In the genomic region with DNA sequence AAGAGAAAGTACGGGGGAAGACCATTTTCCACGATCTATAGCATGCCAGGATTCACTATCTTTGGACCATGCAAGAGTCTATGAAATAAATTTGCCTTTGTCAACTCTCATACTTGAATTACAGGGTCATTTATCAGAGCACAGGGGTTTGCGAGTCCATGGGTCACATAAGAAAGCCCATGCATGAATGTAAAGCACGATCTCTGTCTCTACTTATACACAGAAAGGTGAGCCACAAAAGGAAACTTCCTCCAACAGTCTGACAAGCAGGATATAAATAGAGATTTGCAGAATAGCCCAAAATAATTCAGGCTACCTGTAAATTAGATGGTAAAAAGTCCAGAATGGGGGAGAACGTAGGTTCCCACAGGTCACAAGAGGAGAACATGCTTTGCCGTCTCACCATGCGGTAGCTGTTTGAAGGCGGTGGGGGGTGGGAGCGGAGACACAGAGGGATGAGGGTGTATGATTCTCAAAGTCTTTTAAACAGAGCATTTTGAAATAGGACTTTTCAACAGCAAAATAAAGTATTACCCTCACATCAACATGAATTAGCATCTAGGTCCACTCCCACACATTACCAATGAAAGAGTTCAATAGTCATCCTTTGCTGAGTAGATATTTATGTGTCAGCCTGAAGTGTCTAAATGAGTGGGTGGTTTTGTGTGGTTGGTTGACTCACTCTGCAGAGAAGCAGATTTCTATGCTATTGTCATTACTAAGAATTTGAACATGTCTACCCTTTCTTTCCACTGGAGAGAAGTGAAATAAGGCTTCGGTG, we compare ENCODE assay signal across 1 cellular context.
TF ChIP-seq lines count a peak whose summit lies in the region.

No MANE protein-coding gene starts in this region.

TF ChIP-seq in GM12878, 131 proteins besides CTCF, POLR2A, EP300 and RAD21 (continued from another document):
- TF ChIP-seq E2F8 (IDR thresholded peaks at IDR 0.05; ENCODE audit: low read depth, partially characterized antibody) = no peak
- TF ChIP-seq TAF1 (IDR thresholded peaks at IDR 0.05; ENCODE audit: borderline replicate concordance, low read depth, low read length) = no peak
- TF ChIP-seq GABPA (IDR thresholded peaks at IDR 0.05; ENCODE audit: low read depth) = no peak
- TF ChIP-seq FOXK2 (IDR thresholded peaks at IDR 0.05) = no peak
- TF ChIP-seq SP1 (IDR thresholded peaks at IDR 0.05; ENCODE audit: low read depth, low read length) = no peak
- TF ChIP-seq FOXM1 (IDR thresholded peaks at IDR 0.05; ENCODE audit: low read depth, low read length) = no peak; the same call in 1 of the 2 replicates
- TF ChIP-seq CHD1 (IDR thresholded peaks at IDR 0.05; ENCODE audit: low read depth, low read length) = no peak
- TF ChIP-seq CBFB (IDR thresholded peaks at IDR 0.05; ENCODE audit: low read depth) = 0 out of 2 replicates have a peak, but pooled peaks have one; percentile 10
- peak; percentile 32; the same call in 1 of the 2 replicates for TF ChIP-seq TBL1XR1 (IDR thresholded peaks at IDR 0.05; ENCODE audit: low read depth, low read length)
- TF ChIP-seq STAT1 (conservative IDR thresholded peaks at IDR 0.05) = no peak
- no peak for TF ChIP-seq MXI1 (IDR thresholded peaks at IDR 0.05; ENCODE audit: low read depth, low read length)
- TF ChIP-seq, protein P1, sequence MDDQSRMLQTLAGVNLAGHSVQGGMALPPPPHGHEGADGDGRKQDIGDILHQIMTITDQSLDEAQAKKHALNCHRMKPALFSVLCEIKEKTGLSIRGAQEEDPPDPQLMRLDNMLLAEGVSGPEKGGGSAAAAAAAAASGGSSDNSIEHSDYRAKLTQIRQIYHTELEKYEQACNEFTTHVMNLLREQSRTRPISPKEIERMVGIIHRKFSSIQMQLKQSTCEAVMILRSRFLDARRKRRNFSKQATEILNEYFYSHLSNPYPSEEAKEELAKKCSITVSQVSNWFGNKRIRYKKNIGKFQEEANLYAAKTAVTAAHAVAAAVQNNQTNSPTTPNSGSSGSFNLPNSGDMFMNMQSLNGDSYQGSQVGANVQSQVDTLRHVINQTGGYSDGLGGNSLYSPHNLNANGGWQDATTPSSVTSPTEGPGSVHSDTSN (IDR thresholded peaks at IDR 0.05; ENCODE audit: insufficient replicate concordance, low read depth, low read length) = no peak
- TF ChIP-seq EGR1 (IDR thresholded peaks at IDR 0.05; ENCODE audit: borderline replicate concordance in 1 of 2, low read depth in 2 of 2, low read length in 2 of 2) = peak in 1 of 2 experiments; percentile 78; a peak in 2 of 3 replicates
- TF ChIP-seq BRCA1 (IDR thresholded peaks at IDR 0.05; ENCODE audit: low read depth, low read length) = no peak
- no peak for TF ChIP-seq TCF7 (IDR thresholded peaks at IDR 0.05; ENCODE audit: borderline replicate concordance)
- TF ChIP-seq CEBPB (IDR thresholded peaks at IDR 0.05; ENCODE audit: borderline replicate concordance in 1 of 2, low read depth in 2 of 2, low read length in 2 of 2) = peak in 1 of 2 experiments; percentile 40; a peak in 1 of 4 replicates
- peak; percentile 81 for TF ChIP-seq MEF2A (IDR thresholded peaks at IDR 0.05; ENCODE audit: insufficient read depth, low read depth, low read length)
- 0 out of 2 replicates have a peak, but pooled peaks have one; percentile 15 for TF ChIP-seq YY1 (IDR thresholded peaks at IDR 0.05; ENCODE audit: low read depth, low read length)
- TF ChIP-seq ZNF207 (IDR thresholded peaks at IDR 0.05; ENCODE audit: borderline replicate concordance) = no peak
- no peak for TF ChIP-seq ETV6 (conservative IDR thresholded peaks at IDR 0.05 in 1 of 2, IDR thresholded peaks at IDR 0.05 in 1 of 2; ENCODE audit: borderline replicate concordance in 1 of 2, low read depth in 1 of 2)
- TF ChIP-seq ZNF24 (IDR thresholded peaks at IDR 0.05) = no peak
- no peak; the same call in 1 of the 2 replicates for TF ChIP-seq EED (IDR thresholded peaks at IDR 0.05; ENCODE audit: low read depth)
- no peak for TF ChIP-seq ZSCAN29 (IDR thresholded peaks at IDR 0.05)
- no peak for TF ChIP-seq IRF3 (IDR thresholded peaks at IDR 0.05)
- TF ChIP-seq RELA (IDR thresholded peaks at IDR 0.05; ENCODE audit: borderline replicate concordance, partially characterized antibody) = no peak
- TF ChIP-seq SIX5 (IDR thresholded peaks at IDR 0.05; ENCODE audit: low read depth, low read length, severe bottlenecking) = no peak
- TF ChIP-seq TCF3 (IDR thresholded peaks at IDR 0.05; ENCODE audit: borderline replicate concordance, insufficient read depth, low read depth, low read length) = no peak
- peak; percentile 72; the same call in 1 of the 2 replicates for TF ChIP-seq BCL11A (IDR thresholded peaks at IDR 0.05; ENCODE audit: low read depth, low read length)
- TF ChIP-seq, protein P2, sequence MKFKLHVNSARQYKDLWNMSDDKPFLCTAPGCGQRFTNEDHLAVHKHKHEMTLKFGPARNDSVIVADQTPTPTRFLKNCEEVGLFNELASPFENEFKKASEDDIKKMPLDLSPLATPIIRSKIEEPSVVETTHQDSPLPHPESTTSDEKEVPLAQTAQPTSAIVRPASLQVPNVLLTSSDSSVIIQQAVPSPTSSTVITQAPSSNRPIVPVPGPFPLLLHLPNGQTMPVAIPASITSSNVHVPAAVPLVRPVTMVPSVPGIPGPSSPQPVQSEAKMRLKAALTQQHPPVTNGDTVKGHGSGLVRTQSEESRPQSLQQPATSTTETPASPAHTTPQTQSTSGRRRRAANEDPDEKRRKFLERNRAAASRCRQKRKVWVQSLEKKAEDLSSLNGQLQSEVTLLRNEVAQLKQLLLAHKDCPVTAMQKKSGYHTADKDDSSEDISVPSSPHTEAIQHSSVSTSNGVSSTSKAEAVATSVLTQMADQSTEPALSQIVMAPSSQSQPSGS (IDR thresholded peaks at IDR 0.05; ENCODE audit: low read length) = peak; percentile 89
- no peak for TF ChIP-seq SMAD1 (IDR thresholded peaks at IDR 0.05; ENCODE audit: low read depth, partially characterized antibody)
- no peak for TF ChIP-seq ELK1 (IDR thresholded peaks at IDR 0.05; ENCODE audit: low read depth, low read length)
- TF ChIP-seq IKZF2 (IDR thresholded peaks at IDR 0.05) = peak in 1 of 2 experiments; percentile 53; a peak in 2 of 4 replicates
- TF ChIP-seq, protein P3, sequence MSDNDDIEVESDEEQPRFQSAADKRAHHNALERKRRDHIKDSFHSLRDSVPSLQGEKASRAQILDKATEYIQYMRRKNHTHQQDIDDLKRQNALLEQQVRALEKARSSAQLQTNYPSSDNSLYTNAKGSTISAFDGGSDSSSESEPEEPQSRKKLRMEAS (IDR thresholded peaks at IDR 0.05; ENCODE audit: low read depth, low read length) = peak; percentile 28; the same call in 1 of the 2 replicates
- TF ChIP-seq, protein P4, sequence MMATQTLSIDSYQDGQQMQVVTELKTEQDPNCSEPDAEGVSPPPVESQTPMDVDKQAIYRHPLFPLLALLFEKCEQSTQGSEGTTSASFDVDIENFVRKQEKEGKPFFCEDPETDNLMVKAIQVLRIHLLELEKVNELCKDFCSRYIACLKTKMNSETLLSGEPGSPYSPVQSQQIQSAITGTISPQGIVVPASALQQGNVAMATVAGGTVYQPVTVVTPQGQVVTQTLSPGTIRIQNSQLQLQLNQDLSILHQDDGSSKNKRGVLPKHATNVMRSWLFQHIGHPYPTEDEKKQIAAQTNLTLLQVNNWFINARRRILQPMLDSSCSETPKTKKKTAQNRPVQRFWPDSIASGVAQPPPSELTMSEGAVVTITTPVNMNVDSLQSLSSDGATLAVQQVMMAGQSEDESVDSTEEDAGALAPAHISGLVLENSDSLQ (IDR thresholded peaks at IDR 0.05) = peak; percentile 80
- TF ChIP-seq CHD4 (IDR thresholded peaks at IDR 0.05) = no peak
- TF ChIP-seq MTA2 (IDR thresholded peaks at IDR 0.05; ENCODE audit: low read depth) = peak; percentile 73
- TF ChIP-seq SREBF1 (IDR thresholded peaks at IDR 0.05; ENCODE audit: low read length) = no peak
- TF ChIP-seq SREBF2 (IDR thresholded peaks at IDR 0.05; ENCODE audit: low read length) = no peak
